In the genomic region with DNA sequence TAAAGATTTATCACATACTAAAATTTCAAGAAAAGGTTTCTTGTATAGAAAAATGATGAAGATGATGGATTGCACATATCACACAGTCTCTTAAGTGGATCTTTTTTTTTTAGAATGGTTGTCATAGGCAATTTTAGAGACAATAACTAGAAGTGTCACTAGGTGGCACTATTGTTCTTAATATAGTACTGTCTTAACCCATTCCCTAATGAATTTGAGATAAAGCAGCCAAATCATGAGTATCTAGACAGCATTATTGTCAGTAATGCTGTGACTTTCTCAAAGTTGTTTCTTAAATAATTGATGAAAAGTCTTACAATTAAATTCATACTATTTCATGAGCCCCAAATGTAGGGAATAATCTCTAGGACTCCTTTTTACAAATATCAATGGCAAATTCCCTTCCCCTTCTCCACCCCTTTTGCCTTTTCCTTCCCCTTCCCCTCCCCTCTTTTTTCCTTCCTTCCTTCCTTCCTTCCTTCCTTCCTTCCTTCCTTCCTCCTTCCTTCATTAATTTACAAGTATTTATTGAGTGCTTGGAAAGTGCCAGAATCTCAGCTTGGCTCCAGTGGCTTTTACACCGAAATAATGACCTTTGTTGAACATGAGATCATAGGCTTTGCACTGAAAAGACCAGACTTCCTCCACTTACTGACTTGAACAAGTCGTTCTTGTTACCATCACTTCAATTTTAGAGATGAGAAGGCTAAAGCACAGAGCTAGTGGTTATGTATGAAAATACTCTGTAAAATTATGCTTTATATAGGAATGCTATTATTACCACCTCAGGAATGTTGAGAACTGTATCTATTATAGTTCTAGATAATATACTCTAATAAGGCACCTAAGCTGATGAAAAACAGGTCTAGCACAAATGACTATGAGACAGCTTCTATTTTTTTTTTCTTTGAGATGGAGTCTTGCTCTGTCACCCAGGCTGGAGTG, we compare ENCODE assay signal across 8 cellular contexts. TPM values are rescaled to one million over a fixed set of nuclear protein-coding genes. Genes with fewer than 3 reads are reported as not detected.
A peak's percentile ranks its signal among the peaks of the same experiment; 100 is the strongest.
DNase-seq lines count a peak whose midpoint lies in the region; ATAC-seq and TF ChIP-seq lines count a peak whose summit lies in the region.

No MANE protein-coding gene starts in this region.

- peak overlapping the region; percentile 25 for H2BK120ac ChIP-seq in trophoblast cell (ENCODE audit: insufficient read depth, low read length, poor library complexity)

- no peak overlapping the region for H2BK12ac ChIP-seq in trophoblast cell (ENCODE audit: low read length)

- no peak overlapping the region for H4K91ac ChIP-seq in trophoblast cell (ENCODE audit: low read depth, low read length)

- H3K9me3 ChIP-seq in trophoblast cell (ENCODE audit: insufficient read depth, low read depth, low read length) = no peaks in the 10 kb centered on the region

- H3K27ac Mint-ChIP-seq in Calu3 (ENCODE audit: unreplicated experiment) (peak overlapping the region; percentile 5), WTC11 (no peak overlapping the region)

- H2AFZ ChIP-seq in trophoblast cell (ENCODE audit: insufficient read depth, low read length, poor library complexity) = no peak overlapping the region

- TF ChIP-seq CTCF in Calu3 (IDR thresholded peaks at IDR 0.05; ENCODE audit: unreplicated experiment) (peak; percentile 31), WTC11 (IDR thresholded peaks at IDR 0.05) (peak; percentile 62)

- H4K8ac ChIP-seq in trophoblast cell (ENCODE audit: low read depth, low read length) = no peak overlapping the region

- POLR2A ChIA-PET in WTC11 (lab: Charles Lee) = no interaction called here

- peak; percentile 51 for ATAC-seq in WTC11

- H3K9me3 Mint-ChIP-seq in Calu3 (ENCODE audit: low read depth, unreplicated experiment) (peaks cover 5% of the 10 kb centered on the region), WTC11 (peaks cover 7% of the 10 kb centered on the region)

- no peak overlapping the region for H4K12ac ChIP-seq in trophoblast cell (ENCODE audit: low read depth, low read length)

- no peak overlapping the region for H3K9ac ChIP-seq in trophoblast cell (ENCODE audit: low read length)

- peaks cover 6 to 12% of the 10 kb centered on the region in 2 experiments for H3K4me1 ChIP-seq in trophoblast cell (ENCODE audit: control insufficient read depth in 1 of 2, insufficient read depth in 2 of 2, low read length in 2 of 2)

- no peaks in the 10 kb centered on the region for H3K79me2 ChIP-seq in trophoblast cell (ENCODE audit: control insufficient read depth, insufficient read depth, low read length, poor library complexity)

- no peak overlapping the region for H3K18ac ChIP-seq in trophoblast cell (ENCODE audit: low read length)

- H3K14ac ChIP-seq in trophoblast cell (ENCODE audit: low read length) = no peak overlapping the region

- no peaks in the 10 kb centered on the region for H3K27me3 Mint-ChIP-seq in Calu3 (ENCODE audit: unreplicated experiment)
- H3K27me3 Mint-ChIP-seq in WTC11 (ENCODE audit: low read depth) = no peaks in the 10 kb centered on the region

- intact Hi-C loops in Calu3 (cut with micrococcal nuclease; ENCODE audit: unreplicated experiment) = loop anchor here (1.0 to 5.0 kb wide), 8 partner anchors 165 to 717 kb away; no protein-coding TSS in a partner anchor

- H2AK5ac ChIP-seq in trophoblast cell (ENCODE audit: low read length) = no peak overlapping the region

- H3K4me1 Mint-ChIP-seq in Calu3 (ENCODE audit: low read depth, unreplicated experiment) (peaks cover 21% of the 10 kb centered on the region), WTC11 (peaks cover 52% of the 10 kb centered on the region)

- no peak overlapping the region for H3K4me3 ChIP-seq in trophoblast cell (ENCODE audit: low read depth, low read length)

- no peak for DNase-seq in Calu3
- peak; percentile 76 for DNase-seq in H4 (ENCODE audit: low spot score)
- DNase-seq in NCI-H2081 treated with DMSO at 0.1 percent for 48 hours (lab: John Stamatoyannopoulos, UW) = peak; percentile 62
- no peak for DNase-seq in WTC11 (ENCODE audit: low spot score)
- peak; percentile 82 for DNase-seq in globus pallidus (ENCODE audit: low spot score)
- peak in 1 of 2 donors; percentile 97 for DNase-seq in trophoblast cell
- no peak for DNase-seq in activated naive CD4-positive, alpha-beta T cell treated with anti-CD3 and anti-CD28 coated beads, Interleukin-2, amount 50 U/mL, for 16 hours
- DNase-seq in stimulated activated CD4-positive, alpha-beta T cell treated with anti-CD3 and anti-CD28 coated beads, Interleukin-4, amount 100 ng/mL, for 4 hours = no peak

- CTCF ChIA-PET in Calu3 (lab: Charles Lee) (interaction anchor here (0.5 to 2.2 kb wide), 9 partner anchors 16 to 588 kb away, joined by 3 to 16 read pairs (median 8); no protein-coding TSS in a partner anchor), WTC11 (lab: Charles Lee) (interaction anchor here (0.5 to 4.6 kb wide), 13 partner anchors 15 to 588 kb away, joined by 3 to 47 read pairs (median 7); no protein-coding TSS in a partner anchor)

- no peak overlapping the region for H3K4me2 ChIP-seq in trophoblast cell (ENCODE audit: low read length)

- BruUV-seq in Calu3 (replicated peaks; lab: Mats Ljungman, UMichigan) = no TSS peak

- H3K23ac ChIP-seq in trophoblast cell (ENCODE audit: low read length) = no peak overlapping the region

- no peaks in the 10 kb centered on the region for H3K27me3 ChIP-seq in trophoblast cell (ENCODE audit: insufficient read depth, low read length)

- no peak overlapping the region for H3K4ac ChIP-seq in trophoblast cell (ENCODE audit: low read depth, low read length)

- H3K4me3 Mint-ChIP-seq in Calu3 (ENCODE audit: low read depth, unreplicated experiment) (no peak overlapping the region), WTC11 (no peak overlapping the region)

- H2BK5ac ChIP-seq in trophoblast cell (ENCODE audit: low read depth, low read length, poor library complexity) = no peak overlapping the region

- H3K36me3 Mint-ChIP-seq in Calu3 (ENCODE audit: insufficient read depth, unreplicated experiment) (peaks cover 35% of the 10 kb centered on the region), WTC11 (peaks cover 9% of the 10 kb centered on the region)

- H3K79me1 ChIP-seq in trophoblast cell (ENCODE audit: low read length) = peaks cover 3% of the 10 kb centered on the region

- H3K27ac ChIP-seq in trophoblast cell (ENCODE audit: low read depth, low read length) = no peak overlapping the region

- no CpG with 5 or more reads among the region's 2 CpGs for WGBS in trophoblast cell (ENCODE audit: extremely low coverage, insufficient coverage, insufficient read length)

- H3K36me3 ChIP-seq in trophoblast cell (ENCODE audit: control insufficient read depth in 1 of 2, insufficient read depth in 2 of 2, low read length in 2 of 2) = peaks cover 0 to 6% of the 10 kb centered on the region in 2 experiments

TF ChIP-seq in WTC11, 78 proteins besides CTCF, POLR2A, EP300 and RAD21 (continues in another document):
- TF ChIP-seq HMGA2 (CRISPR knock-in tag; IDR thresholded peaks at IDR 0.05) (no peak), TEAD1 (CRISPR knock-in tag; IDR thresholded peaks at IDR 0.05) (no peak)
- TF ChIP-seq, protein P1, sequence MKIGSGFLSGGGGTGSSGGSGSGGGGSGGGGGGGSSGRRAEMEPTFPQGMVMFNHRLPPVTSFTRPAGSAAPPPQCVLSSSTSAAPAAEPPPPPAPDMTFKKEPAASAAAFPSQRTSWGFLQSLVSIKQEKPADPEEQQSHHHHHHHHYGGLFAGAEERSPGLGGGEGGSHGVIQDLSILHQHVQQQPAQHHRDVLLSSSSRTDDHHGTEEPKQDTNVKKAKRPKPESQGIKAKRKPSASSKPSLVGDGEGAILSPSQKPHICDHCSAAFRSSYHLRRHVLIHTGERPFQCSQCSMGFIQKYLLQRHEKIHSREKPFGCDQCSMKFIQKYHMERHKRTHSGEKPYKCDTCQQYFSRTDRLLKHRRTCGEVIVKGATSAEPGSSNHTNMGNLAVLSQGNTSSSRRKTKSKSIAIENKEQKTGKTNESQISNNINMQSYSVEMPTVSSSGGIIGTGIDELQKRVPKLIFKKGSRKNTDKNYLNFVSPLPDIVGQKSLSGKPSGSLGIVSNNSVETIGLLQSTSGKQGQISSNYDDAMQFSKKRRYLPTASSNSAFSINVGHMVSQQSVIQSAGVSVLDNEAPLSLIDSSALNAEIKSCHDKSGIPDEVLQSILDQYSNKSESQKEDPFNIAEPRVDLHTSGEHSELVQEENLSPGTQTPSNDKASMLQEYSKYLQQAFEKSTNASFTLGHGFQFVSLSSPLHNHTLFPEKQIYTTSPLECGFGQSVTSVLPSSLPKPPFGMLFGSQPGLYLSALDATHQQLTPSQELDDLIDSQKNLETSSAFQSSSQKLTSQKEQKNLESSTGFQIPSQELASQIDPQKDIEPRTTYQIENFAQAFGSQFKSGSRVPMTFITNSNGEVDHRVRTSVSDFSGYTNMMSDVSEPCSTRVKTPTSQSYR (CRISPR knock-in tag; IDR thresholded peaks at IDR 0.05) = no peak
- TF ChIP-seq, protein P2, sequence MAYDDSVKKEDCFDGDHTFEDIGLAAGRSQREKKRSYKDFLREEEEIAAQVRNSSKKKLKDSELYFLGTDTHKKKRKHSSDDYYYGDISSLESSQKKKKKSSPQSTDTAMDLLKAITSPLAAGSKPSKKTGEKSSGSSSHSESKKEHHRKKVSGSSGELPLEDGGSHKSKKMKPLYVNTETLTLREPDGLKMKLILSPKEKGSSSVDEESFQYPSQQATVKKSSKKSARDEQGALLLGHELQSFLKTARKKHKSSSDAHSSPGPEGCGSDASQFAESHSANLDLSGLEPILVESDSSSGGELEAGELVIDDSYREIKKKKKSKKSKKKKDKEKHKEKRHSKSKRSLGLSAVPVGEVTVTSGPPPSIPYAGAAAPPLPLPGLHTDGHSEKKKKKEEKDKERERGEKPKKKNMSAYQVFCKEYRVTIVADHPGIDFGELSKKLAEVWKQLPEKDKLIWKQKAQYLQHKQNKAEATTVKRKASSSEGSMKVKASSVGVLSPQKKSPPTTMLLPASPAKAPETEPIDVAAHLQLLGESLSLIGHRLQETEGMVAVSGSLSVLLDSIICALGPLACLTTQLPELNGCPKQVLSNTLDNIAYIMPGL (CRISPR knock-in tag; IDR thresholded peaks at IDR 0.05) = no peak

RNA-seq across cellular contexts. Expression of gene MYL12B, which starts 19.8 kb away (rescaled TPM):
- 523 and 564 TPM in 2 replicates for total RNA-seq in Calu3 (2022)
- total RNA-seq in H4 (2014; rRNA removed; shearing (Covaris generic)) = 460 and 468 TPM in 2 replicates
- total RNA-seq in WTC11 (2021) = 158 to 173 TPM (median 163 TPM) in 3 replicates
- polyA plus RNA-seq in trophoblast cell (2013) = 559 and 577 TPM in 2 replicates

RNA-seq across cellular contexts. Expression of gene MYL12A, which starts 34.1 kb away (rescaled TPM):
- total RNA-seq in Calu3 (2022) (428 and 464 TPM in 2 replicates), WTC11 (2021) (205 to 230 TPM (median 213 TPM) in 3 replicates)
- total RNA-seq in H4 (2014; rRNA removed; shearing (Covaris generic)) = 437 and 447 TPM in 2 replicates
- polyA plus RNA-seq in trophoblast cell (2013) = 475 and 498 TPM in 2 replicates

Comparison
In these comparisons a context has a peak if more than half of its experiments do, and no peak if none do; other contexts are left out.
1. DNase-seq: peak in H4 (single experiment), NCI-H2081 treated with DMSO at 0.1 percent for 48 hours (single experiment) and globus pallidus (single experiment); none in Calu3 (single experiment), WTC11 (single experiment), activated naive CD4-positive, alpha-beta T cell treated with anti-CD3 and anti-CD28 coated beads, Interleukin-2, amount 50 U/mL, for 16 hours (single experiment) and stimulated activated CD4-positive, alpha-beta T cell treated with anti-CD3 and anti-CD28 coated beads, Interleukin-4, amount 100 ng/mL, for 4 hours (0 of 2).